ENCODE assay signal across 15 cellular contexts in the genomic region with DNA sequence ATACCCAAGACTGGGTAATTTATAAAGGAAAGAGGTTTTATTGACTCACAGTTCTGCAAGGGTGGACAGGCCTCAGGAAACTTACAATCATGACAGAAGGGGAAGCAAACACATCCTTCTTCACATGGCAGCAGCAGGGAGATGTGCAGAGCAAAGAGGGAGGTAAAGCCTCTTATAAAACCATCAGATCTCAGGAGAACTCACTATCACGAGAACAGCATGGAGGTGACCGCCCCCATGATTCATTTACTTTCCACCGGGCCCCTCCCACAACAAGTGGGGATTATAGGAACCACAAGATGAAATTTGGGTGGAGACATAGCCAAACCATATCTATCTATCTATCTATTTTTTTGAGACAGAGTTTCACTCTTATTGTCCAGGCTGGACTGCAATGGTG. TPM values are rescaled to one million over a fixed set of nuclear protein-coding genes. Genes with fewer than 3 reads are reported as not detected.
DNase-seq lines count a peak whose midpoint lies in the region; ATAC-seq and TF ChIP-seq lines count a peak whose summit lies in the region.
"Had no signal": no experiment of that assay in that cellular context is flagged by ENCODE, and none has a peak within 500 bp of the region (broad histone marks: within the 10 kb centered on the region; RNA-seq: fewer than 3 reads in every experiment).

No MANE protein-coding gene starts in this region.

- TF ChIP-seq CTCF in CD4-positive, alpha-beta T cell (IDR thresholded peaks at IDR 0.05) = no peak
- no peak for TF ChIP-seq CTCF in endodermal cell (conservative IDR thresholded peaks at IDR 0.05)

- CTCF ChIA-PET in CD4-positive, alpha-beta T cell (lab: Charles Lee) = interaction anchor here (1.0 kb wide), 1 partner anchor 18 kb away, joined by 3 read pairs; no protein-coding TSS in a partner anchor

- ATAC-seq in CD4-positive, alpha-beta T cell (ENCODE audit: poor library complexity) = no peak
- no peak for ATAC-seq in activated naive CD8-positive, alpha-beta T cell treated with anti-CD3 and anti-CD28 coated beads, Interleukin-2, amount 50 U/mL, for 24 hours
- ATAC-seq: Panc1, SK-N-SH treated with all-trans-retinoic acid at 6 μM for 48 hours had no signal

- WGBS in endodermal cell (ENCODE audit: insufficient coverage in 1 of 2, insufficient read length in 1 of 2), 2 experiments = 95 to 100% methylated on average over 1 to 3 of the region's 3 CpGs

- no peaks in the 10 kb centered on the region for H3K27me3 ChIP-seq in CD4-positive, alpha-beta T cell (ENCODE audit: control insufficient read depth, insufficient read depth, low read length)
- H3K27me3 ChIP-seq in endodermal cell (ENCODE audit: control insufficient read depth, insufficient read depth, low read length, poor library complexity, severe bottlenecking) = no peaks in the 10 kb centered on the region

- peaks cover 9% of the 10 kb centered on the region for H3K4me1 Mint-ChIP-seq in CD4-positive, alpha-beta T cell (ENCODE audit: low read depth)
- peaks cover 13% of the 10 kb centered on the region for H3K4me1 Mint-ChIP-seq in activated naive CD8-positive, alpha-beta T cell treated with anti-CD3 and anti-CD28 coated beads, Interleukin-2, amount 50 U/mL, for 24 hours
- peaks cover 6% of the 10 kb centered on the region for H3K4me1 Mint-ChIP-seq in endodermal cell

- H3K4me3 Mint-ChIP-seq in CD4-positive, alpha-beta T cell = no peak overlapping the region
- no peak overlapping the region for H3K4me3 Mint-ChIP-seq in activated naive CD8-positive, alpha-beta T cell treated with anti-CD3 and anti-CD28 coated beads, Interleukin-2, amount 50 U/mL, for 24 hours
- H3K4me3 Mint-ChIP-seq in endodermal cell = no peak overlapping the region

- H3K9ac ChIP-seq in endodermal cell (ENCODE audit: extremely low read depth, low read length, poor library complexity, severe bottlenecking) = no peak overlapping the region

- H3K27me3 Mint-ChIP-seq in CD4-positive, alpha-beta T cell = no peaks in the 10 kb centered on the region
- no peaks in the 10 kb centered on the region for H3K27me3 Mint-ChIP-seq in activated naive CD8-positive, alpha-beta T cell treated with anti-CD3 and anti-CD28 coated beads, Interleukin-2, amount 50 U/mL, for 24 hours
- H3K27me3 Mint-ChIP-seq in endodermal cell (ENCODE audit: insufficient read depth) = no peaks in the 10 kb centered on the region

- no peak overlapping the region for H3K4me3 ChIP-seq in endodermal cell (ENCODE audit: low read length)

- H3K36me3 Mint-ChIP-seq in CD4-positive, alpha-beta T cell (ENCODE audit: low read depth) = peaks cover 40% of the 10 kb centered on the region
- peaks cover 14% of the 10 kb centered on the region for H3K36me3 Mint-ChIP-seq in activated naive CD8-positive, alpha-beta T cell treated with anti-CD3 and anti-CD28 coated beads, Interleukin-2, amount 50 U/mL, for 24 hours (ENCODE audit: low read depth)
- H3K36me3 Mint-ChIP-seq in endodermal cell (ENCODE audit: low read depth) = peaks cover 12% of the 10 kb centered on the region

- H3K36me3 ChIP-seq in endodermal cell (ENCODE audit: control insufficient read depth, insufficient read depth, low read length) = no peaks in the 10 kb centered on the region

- POLR2A ChIA-PET in CD4-positive, alpha-beta T cell (lab: Charles Lee) = no interaction called here

- no peaks in the 10 kb centered on the region for H3K9me3 Mint-ChIP-seq in CD4-positive, alpha-beta T cell
- no peaks in the 10 kb centered on the region for H3K9me3 Mint-ChIP-seq in activated naive CD8-positive, alpha-beta T cell treated with anti-CD3 and anti-CD28 coated beads, Interleukin-2, amount 50 U/mL, for 24 hours
- no peaks in the 10 kb centered on the region for H3K9me3 Mint-ChIP-seq in endodermal cell

- DNase-seq in A172 (ENCODE audit: low spot score) (peak; percentile 54), OCI-M1 (lab: John Stamatoyannopoulos, UW) (peak; percentile 37), endodermal cell (no peak), GOT3 (lab: John Stamatoyannopoulos, UW) (no peak), SW 1271 (lab: John Stamatoyannopoulos, UW) (no peak)
- DNase-seq in CD4-positive, alpha-beta T cell = no peak
- no peak for DNase-seq in activated naive CD8-positive, alpha-beta T cell treated with anti-CD3 and anti-CD28 coated beads, Interleukin-2, amount 50 U/mL, for 24 hours
- DNase-seq: Caco-2, Kasumi-1, NCI-H1694, NCI-H446 treated with DMSO at 0.1 percent for 48 hours, NCI-H748 treated with DMSO at 0.1 percent for 48 hours, SHP77 had no signal

- H3K27ac ChIP-seq in CD4-positive, alpha-beta T cell (ENCODE audit: low read depth, low read length) = no peak overlapping the region
- H3K27ac ChIP-seq in endodermal cell (ENCODE audit: low read depth, low read length) = no peak overlapping the region

- H3K4me1 ChIP-seq in endodermal cell (ENCODE audit: control insufficient read depth, insufficient read depth, low read length) = no peaks in the 10 kb centered on the region
- H3K4me1 ChIP-seq: Caco-2 had no signal

- H3K27ac Mint-ChIP-seq in CD4-positive, alpha-beta T cell = peak overlapping the region; percentile 27
- peak overlapping the region; percentile 6 for H3K27ac Mint-ChIP-seq in activated naive CD8-positive, alpha-beta T cell treated with anti-CD3 and anti-CD28 coated beads, Interleukin-2, amount 50 U/mL, for 24 hours
- no peak overlapping the region for H3K27ac Mint-ChIP-seq in endodermal cell

- H3K9me3 ChIP-seq in CD4-positive, alpha-beta T cell (ENCODE audit: control insufficient read depth, low read length) = no peaks in the 10 kb centered on the region
- H3K9me3 ChIP-seq in endodermal cell (ENCODE audit: control insufficient read depth, low read length) = no peaks in the 10 kb centered on the region
- H3K9me3 ChIP-seq: Caco-2 had no signal

- intact Hi-C loops in CD4-positive, alpha-beta T cell (cut with DNase I, micrococcal nuclease) = loop anchor here in 1 of 2 experiments (10.0 kb wide), 1 partner anchor 345 kb away; a partner anchor contains a TSS

RNA-seq across cellular contexts. Expression of a gene that starts 5.4 kb away (rescaled TPM):
- 4.8 and 5.7 TPM in 2 replicates for total RNA-seq in A172 (2014; rRNA removed; shearing (Covaris generic))
- total RNA-seq in CD4-positive, alpha-beta T cell = 1 to 10 TPM; 7.5 to 8.3 TPM
- total RNA-seq in endodermal cell = 1 to 10 TPM; 4.8 to 5.4 TPM
- polyA plus RNA-seq in endodermal cell (2013, experiment 1 of 2) = 1.9 TPM
- polyA plus RNA-seq in endodermal cell (2013, experiment 2 of 2) = 3.3 TPM

RNA-seq across cellular contexts. Expression of a gene that starts 5.6 kb away (rescaled TPM):
- total RNA-seq in A172 (2014; rRNA removed; shearing (Covaris generic)) = 35.1 and 52.7 TPM in 2 replicates
- 100 to 1,000 TPM; 279 to 295 TPM for total RNA-seq in CD4-positive, alpha-beta T cell
- 10 to 100 TPM; 31.3 to 34.0 TPM for total RNA-seq in endodermal cell
- polyA plus RNA-seq in endodermal cell (2013, experiment 1 of 2) = 19.0 TPM
- 19.4 TPM for polyA plus RNA-seq in endodermal cell (2013, experiment 2 of 2)

RNA-seq across cellular contexts. Expression of a gene that starts 10.0 kb away (rescaled TPM):
- total RNA-seq in A172 (2014; rRNA removed; shearing (Covaris generic)) = not detected in 2 replicates
- total RNA-seq in CD4-positive, alpha-beta T cell = 1 to 10 TPM in 1 of 2 experiments, under 1 TPM in 1; 0.63 to 1.8 TPM
- under 1 TPM; 0.15 to 0.46 TPM for total RNA-seq in endodermal cell
- polyA plus RNA-seq in endodermal cell (2013, experiment 1 of 2) = 0.21 TPM
- polyA plus RNA-seq in endodermal cell (2013, experiment 2 of 2) = not detected

RNA-seq across cellular contexts. Expression of a gene that starts 26.1 kb away (rescaled TPM):
- 82.9 and 90.4 TPM in 2 replicates for total RNA-seq in A172 (2014; rRNA removed; shearing (Covaris generic))
- total RNA-seq in CD4-positive, alpha-beta T cell = 10 to 100 TPM; 55.7 to 58.4 TPM
- total RNA-seq in endodermal cell = 100 to 1,000 TPM in 1 of 2 donors, 10 to 100 TPM in 1; 89.3 to 103 TPM
- polyA plus RNA-seq in endodermal cell (2013, experiment 1 of 2) = 100 TPM
- polyA plus RNA-seq in endodermal cell (2013, experiment 2 of 2) = 98.5 TPM

RNA-seq across cellular contexts. Expression of a gene that starts 38.2 kb away (rescaled TPM):
- 17.1 and 33.8 TPM in 2 replicates for total RNA-seq in A172 (2014; rRNA removed; shearing (Covaris generic))
- total RNA-seq in CD4-positive, alpha-beta T cell = 1 to 10 TPM; 8.0 to 9.5 TPM
- total RNA-seq in endodermal cell = 10 to 100 TPM; 25.1 to 33.1 TPM
- 20.3 TPM for polyA plus RNA-seq in endodermal cell (2013, experiment 1 of 2)
- polyA plus RNA-seq in endodermal cell (2013, experiment 2 of 2) = 19.6 TPM

Comparison
In these comparisons a context has a peak if more than half of its experiments do, and no peak if none do; other contexts are left out.
1. DNase-seq: peak in A172 (single experiment) and OCI-M1 (single experiment); none in CD4-positive, alpha-beta T cell (0 of 10), activated naive CD8-positive, alpha-beta T cell treated with anti-CD3 and anti-CD28 coated beads, Interleukin-2, amount 50 U/mL, for 24 hours (single experiment), endodermal cell (single experiment), GOT3 (single experiment) and SW 1271 (0 of 2).